16 cellular contexts compared by ENCODE assay signal in genomic region chr15:64950888-64951287, GRCh38.
DNase-seq lines count a peak whose midpoint lies in the region; ATAC-seq and TF ChIP-seq lines count a peak whose summit lies in the region.
"Had no signal": no experiment of that assay in that cellular context is flagged by ENCODE, and none has a peak within 500 bp of the region (broad histone marks: within the 10 kb centered on the region; RNA-seq: fewer than 3 reads in every experiment).

No MANE protein-coding gene starts in this region.

- peak; percentile 8 for TF ChIP-seq CTCF in GM06990 (IDR thresholded peaks at IDR 0.05; ENCODE audit: insufficient read depth, low read length, poor library complexity, severe bottlenecking)

- DNase-seq in DMS 273 (lab: John Stamatoyannopoulos, UW; ENCODE audit: unreplicated experiment) (peak; percentile 15), DMS 273 treated with DMSO at 0.1 percent for 48 hours (lab: John Stamatoyannopoulos, UW) (no peak), GM06990 (ENCODE audit: extremely low read depth, insufficient read length) (no peak), RKO (ENCODE audit: low spot score) (peak; percentile 29), anterior cingulate cortex (lab: John Stamatoyannopoulos, UW) (no peak), D341Med (ENCODE audit: low spot score) (no peak)
- DNase-seq: aorta, DMS79, foreskin melanocyte, kidney, NCI-H1092, small intestine, transverse colon had no signal

- H3K4me3 Mint-ChIP-seq in dendritic cell treated with granulocyte-macrophage colony-stimulating factor and Interleukin-4, amounts not matched to agents 40 ng/mL and 50 ng/mL, for 4 days = no peak overlapping the region
- H3K4me3 Mint-ChIP-seq: neural progenitor cell had no signal

- H3K27me3 ChIP-seq in GM06990 (replicated peaks; ENCODE audit: control insufficient read depth, insufficient read depth, low read length) = no peaks in the 10 kb centered on the region
- H3K27me3 ChIP-seq: neural progenitor cell, transverse colon had no signal

- peaks cover 46% of the 10 kb centered on the region for H3K9me3 Mint-ChIP-seq in dendritic cell treated with granulocyte-macrophage colony-stimulating factor and Interleukin-4, amounts not matched to agents 40 ng/mL and 50 ng/mL, for 4 days

- H3K27ac Mint-ChIP-seq in dendritic cell treated with granulocyte-macrophage colony-stimulating factor and Interleukin-4, amounts not matched to agents 40 ng/mL and 50 ng/mL, for 4 days = peak overlapping the region; percentile 70
- H3K27ac Mint-ChIP-seq: neural progenitor cell had no signal

- H3K36me3 ChIP-seq in GM06990 (ENCODE audit: control insufficient read depth, insufficient read depth, low read length) = peaks cover 8% of the 10 kb centered on the region
- H3K36me3 ChIP-seq: neural progenitor cell had no signal

- no peaks in the 10 kb centered on the region for H3K27me3 Mint-ChIP-seq in dendritic cell treated with granulocyte-macrophage colony-stimulating factor and Interleukin-4, amounts not matched to agents 40 ng/mL and 50 ng/mL, for 4 days

- peaks cover 34% of the 10 kb centered on the region for H3K4me1 Mint-ChIP-seq in dendritic cell treated with granulocyte-macrophage colony-stimulating factor and Interleukin-4, amounts not matched to agents 40 ng/mL and 50 ng/mL, for 4 days (ENCODE audit: low read depth)
- H3K4me1 Mint-ChIP-seq: neural progenitor cell had no signal

- no peak for ATAC-seq in HG02610 (IDR thresholded peaks at IDR 0.05; ENCODE audit: unreplicated experiment)

- no peak overlapping the region for H3K4me3 ChIP-seq in GM06990 (replicated peaks; ENCODE audit: low read depth, low read length)
- H3K4me3 ChIP-seq: neural progenitor cell, transverse colon had no signal

- intact Hi-C loops in dendritic cell treated with granulocyte-macrophage colony-stimulating factor and Interleukin-4, amounts not matched to agents 40 ng/mL and 50 ng/mL, for 4 days (cut with micrococcal nuclease) = no loop called here

- H3K36me3 Mint-ChIP-seq in dendritic cell treated with granulocyte-macrophage colony-stimulating factor and Interleukin-4, amounts not matched to agents 40 ng/mL and 50 ng/mL, for 4 days (ENCODE audit: low read depth) = peaks cover 63% of the 10 kb centered on the region

Comparison
In these comparisons a context has a peak if more than half of its experiments do, and no peak if none do; other contexts are left out.
1. DNase-seq: peak in DMS 273 (single experiment) and RKO (single experiment); none in DMS 273 treated with DMSO at 0.1 percent for 48 hours (single experiment), GM06990 (single experiment), anterior cingulate cortex (0 of 58) and D341Med (single experiment).